Comparison of ENCODE assay signal across 21 cellular contexts in the genomic region with DNA sequence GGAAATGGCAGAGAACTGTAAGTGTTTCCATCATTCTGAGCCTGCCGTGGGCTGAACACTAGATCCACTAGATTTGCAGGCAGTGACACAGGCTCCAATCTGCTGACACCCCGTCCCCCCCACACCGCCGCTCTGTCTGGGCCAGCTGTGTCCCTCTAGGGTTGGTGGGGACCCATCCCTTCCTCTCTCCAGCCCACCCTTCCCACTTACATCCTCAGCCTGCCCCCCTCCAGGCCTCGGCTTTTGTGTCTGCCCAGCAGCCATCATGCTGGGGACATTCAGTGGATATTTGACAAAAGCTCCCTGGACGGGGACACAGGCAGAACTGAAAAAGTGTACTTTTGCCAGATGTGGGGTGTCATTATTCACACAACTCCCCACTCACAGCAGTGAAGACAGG. TPM values are rescaled to one million over a fixed set of nuclear protein-coding genes. Genes with fewer than 3 reads are reported as not detected.
"Had no signal": no experiment of that assay in that cellular context is flagged by ENCODE, and none has a peak within 500 bp of the region (broad histone marks: within the 10 kb centered on the region; RNA-seq: fewer than 3 reads in every experiment).

No MANE protein-coding gene starts in this region.

- H3K4me1 Mint-ChIP-seq: IgD-negative memory B cell had no signal

- H3K27ac ChIP-seq: HL-60, KMS-11 had no signal

- DNase-seq: Kasumi-1, MM.1S, NCI-H1092 treated with DMSO at 0.1 percent for 48 hours, NCI-H1436 treated with DMSO at 0.1 percent for 48 hours, NCI-H1694 treated with DMSO at 0.1 percent for 48 hours, NCI-H1930, NCI-H2081 treated with DMSO at 0.1 percent for 48 hours, NCI-H2171, NCI-H226, NCI-H446, NCI-H510A, NCI-H524 treated with DMSO at 0.1 percent for 48 hours, NCI-H69, NCI-H774, RPMI8226, SHP77, SK-N-SH had no signal

- ATAC-seq: K562 had no signal

- H3K4me3 Mint-ChIP-seq: IgD-negative memory B cell had no signal

- H3K27ac Mint-ChIP-seq: IgD-negative memory B cell had no signal

RNA-seq across cellular contexts. Expression of a gene that starts 28.8 kb away (rescaled TPM):
- polyA plus RNA-seq: IgD-negative memory B cell, K562 had no signal
